Comparison of ENCODE assay signal across 8 cellular contexts in the genomic region with DNA sequence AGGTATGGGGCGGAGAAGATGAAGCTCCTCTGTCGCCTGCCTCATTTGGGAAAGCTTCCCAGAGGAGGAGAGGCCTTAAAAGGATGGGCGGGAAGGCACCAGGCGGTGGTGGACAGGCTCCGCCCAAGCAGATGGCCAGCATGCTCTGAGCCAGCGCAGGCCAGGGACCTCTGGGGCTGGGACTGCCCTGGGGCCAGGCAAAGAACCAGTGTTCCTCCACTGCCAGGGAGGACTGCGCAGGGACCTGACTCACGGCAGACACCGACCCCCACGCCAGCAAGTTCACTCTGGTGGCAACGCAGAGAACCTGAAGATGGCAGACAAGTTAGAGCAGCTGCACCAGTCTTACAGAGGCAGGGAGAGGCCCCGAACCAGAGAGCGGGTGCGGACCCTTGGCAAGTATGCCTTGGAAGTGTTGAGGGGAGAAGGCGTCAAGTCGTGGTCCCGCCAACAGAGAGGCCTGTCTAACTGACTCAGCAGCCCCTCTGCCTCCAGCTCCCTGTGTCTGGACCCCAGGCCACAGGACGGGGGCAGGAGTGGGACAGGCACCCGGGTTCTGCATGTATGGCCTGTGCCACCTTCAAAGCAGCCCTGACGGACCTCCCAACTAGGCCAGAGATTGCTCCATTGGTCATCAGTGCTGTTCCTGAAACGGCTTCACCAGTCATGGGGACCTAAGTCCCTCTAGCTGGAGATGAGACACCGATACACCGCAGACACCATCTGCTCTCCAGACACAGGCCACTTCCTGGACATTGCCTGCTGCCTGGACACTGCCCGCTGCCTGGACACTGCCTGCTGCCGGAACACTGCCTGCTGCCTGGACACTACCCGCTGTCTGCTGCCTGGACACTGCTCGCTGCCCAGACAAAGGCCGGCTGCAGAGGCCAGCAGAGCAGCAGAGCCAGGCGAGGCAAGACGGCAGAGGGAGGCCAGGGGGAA.
DNase-seq lines count a peak whose midpoint lies in the region; ATAC-seq and TF ChIP-seq lines count a peak whose summit lies in the region.

No MANE protein-coding gene starts in this region.

- H3K9me3 ChIP-seq in AG04450 (ENCODE audit: control insufficient read depth, insufficient read depth, low read length) (no peaks in the 10 kb centered on the region; the same call in 1 of the 2 replicates), mucosa of stomach (ENCODE audit: control insufficient read depth, low read length) (no peaks in the 10 kb centered on the region)

- POLR2A ChIA-PET in AG04450 (lab: Yijun Ruan, JAX), result interaction anchor here (1.6 kb wide), 1 partner anchor 53 kb away, joined by 6 read pairs; no protein-coding TSS in a partner anchor

- peak overlapping the region; percentile 26 for H3K9ac ChIP-seq in mucosa of stomach (ENCODE audit: low read length)

- H3K27me3 Mint-ChIP-seq in mesothelial cell of epicardium (ENCODE audit: low read depth), result no peaks in the 10 kb centered on the region

- H3K4me3 ChIP-seq in AG04450 (ENCODE audit: low read depth, low read length) (no peak overlapping the region), mucosa of stomach (ENCODE audit: low read length) (no peak overlapping the region)

- H3K27ac Mint-ChIP-seq in mesothelial cell of epicardium, result no peak overlapping the region

- no peak overlapping the region for H3K4me3 Mint-ChIP-seq in mesothelial cell of epicardium

- DNase-seq in AG04450 (ENCODE audit: low read depth, low spot score), result no peak
- DNase-seq in HT-29 (ENCODE audit: low spot score), result peak; percentile 25
- DNase-seq in dedifferentiated amniotic fluid mesenchymal stem cell (ENCODE audit: extremely low spot score), result peak; percentile 46
- DNase-seq in mesothelial cell of epicardium (ENCODE audit: low spot score in 2 of 2, unreplicated experiment in 2 of 2), result no peak
- no peak for DNase-seq in NCI-H2227 treated with DMSO at 0.1 percent for 48 hours (lab: John Stamatoyannopoulos, UW)

- H3K36me3 ChIP-seq in mucosa of stomach (ENCODE audit: control insufficient read depth, insufficient read depth, low read length), result no peaks in the 10 kb centered on the region

- no peaks in the 10 kb centered on the region for H3K36me3 Mint-ChIP-seq in mesothelial cell of epicardium

- CTCF ChIA-PET in AG04450 (lab: Charles Lee), result no interaction called here

- H3K27me3 ChIP-seq in AG04450 (ENCODE audit: control insufficient read depth, insufficient read depth, low read length) (no peaks in the 10 kb centered on the region), mucosa of stomach (ENCODE audit: control insufficient read depth, insufficient read depth, low read length) (no peaks in the 10 kb centered on the region)

- H3K4me1 Mint-ChIP-seq in mesothelial cell of epicardium, result peaks cover 26% of the 10 kb centered on the region

- H3K4me1 ChIP-seq in mucosa of stomach (ENCODE audit: control insufficient read depth, insufficient read depth, low read length), result peaks cover 33% of the 10 kb centered on the region

- no peak for ATAC-seq in HG02870 (IDR thresholded peaks at IDR 0.05; ENCODE audit: unreplicated experiment)
- no peak for ATAC-seq in GM21717 (IDR thresholded peaks at IDR 0.05; ENCODE audit: unreplicated experiment)

- H3K9me3 Mint-ChIP-seq in mesothelial cell of epicardium, result no peaks in the 10 kb centered on the region

- TF ChIP-seq CTCF in AG04450 (IDR thresholded peaks at IDR 0.05; ENCODE audit: low read depth, low read length) (no peak), mesothelial cell of epicardium (IDR thresholded peaks at IDR 0.05; ENCODE audit: unreplicated experiment) (no peak)

- H3K27ac ChIP-seq in AG04450 (ENCODE audit: low read depth, low read length), result peak overlapping the region; percentile 94

Comparison
In these comparisons a context has a peak if more than half of its experiments do, and no peak if none do; other contexts are left out.
1. DNase-seq: peak in HT-29 (single experiment) and dedifferentiated amniotic fluid mesenchymal stem cell (single experiment); none in AG04450 (single experiment), mesothelial cell of epicardium (0 of 2) and NCI-H2227 treated with DMSO at 0.1 percent for 48 hours (single experiment).